In the genomic region with DNA sequence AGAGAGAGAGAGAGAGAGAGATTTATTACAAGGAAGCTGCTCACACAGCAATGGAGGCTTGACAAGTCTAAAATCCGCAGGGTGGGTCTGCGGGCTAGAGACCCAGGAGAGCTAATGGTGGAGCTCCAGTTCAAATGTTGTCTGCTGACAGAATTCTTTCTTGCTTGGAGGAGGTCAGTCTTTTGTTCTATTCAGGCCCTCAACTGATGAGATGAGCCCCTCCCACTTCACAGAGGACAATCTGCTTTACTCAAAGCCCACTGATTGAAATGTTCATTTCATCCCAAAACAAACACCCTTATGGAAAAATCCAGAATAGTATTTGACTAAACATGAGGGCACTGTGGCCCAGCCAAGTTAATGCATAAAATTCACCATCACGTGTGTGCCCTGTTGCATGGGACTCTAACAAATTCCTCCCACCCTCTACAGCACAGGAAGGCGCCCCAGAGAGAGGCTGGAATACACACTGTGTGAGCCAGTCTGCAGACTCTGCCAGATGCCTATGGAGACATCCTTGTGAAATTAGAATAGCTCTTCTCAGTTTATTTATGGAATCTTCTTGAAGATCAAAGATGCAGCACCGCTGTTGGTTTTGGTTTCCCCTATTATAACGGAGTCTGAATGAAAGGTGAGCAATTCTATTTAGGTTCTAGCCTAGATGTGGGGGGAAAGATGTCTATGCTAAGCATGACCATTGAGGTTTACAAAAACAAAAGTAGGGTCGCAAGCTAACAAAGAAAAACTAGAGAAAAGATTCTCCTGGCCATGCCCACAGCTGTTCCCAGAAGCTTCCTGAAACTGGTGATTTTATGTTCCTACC, we compare ENCODE assay signal across 21 cellular contexts.
A peak's percentile ranks its signal among the peaks of the same experiment; 100 is the strongest.
DNase-seq lines count a peak whose midpoint lies in the region; ATAC-seq and TF ChIP-seq lines count a peak whose summit lies in the region.
"Had no signal": no experiment of that assay in that cellular context is flagged by ENCODE, and none has a peak within 500 bp of the region (broad histone marks: within the 10 kb centered on the region; RNA-seq: fewer than 3 reads in every experiment).

No MANE protein-coding gene starts in this region.

- DNase-seq in A673 (ENCODE audit: low spot score), result peak; percentile 92
- no peak for DNase-seq in MM.1S
- DNase-seq in GF-D8 (lab: John Stamatoyannopoulos, UW), result no peak
- DNase-seq in substantia nigra (lab: John Stamatoyannopoulos, UW), result no peak
- no peak for DNase-seq in coronary artery (ENCODE audit: low spot score)
- DNase-seq in NCI-H526 treated with DMSO at 0.1 percent for 48 hours (lab: John Stamatoyannopoulos, UW), result no peak
- DNase-seq: activated CD4-positive, alpha-beta T cell treated with anti-CD3 and anti-CD28 coated beads, Interleukin-2, amount 50 U/mL, for 1 hour; activated T-cell treated with anti-CD3 and anti-CD28 coated beads, Interleukin-2, amount 50 U/mL, for 72 hours; CD4-positive, CD25-positive, alpha-beta regulatory T cell; DMS79 treated with DMSO at 0.1 percent for 48 hours; H7; kidney glomerular epithelial cell; NCI-H2029 treated with DMSO at 0.1 percent for 48 hours; NCI-H524; occipital lobe; Peyer's patch; stimulated activated CD4-positive, alpha-beta T cell treated with anti-CD3 and anti-CD28 coated beads, Interleukin-4, amount 100 ng/mL, for 4 hours; trophoblast cell had no signal

- no peak for TF ChIP-seq CTCF in A673 (conservative IDR thresholded peaks at IDR 0.05; ENCODE audit: low read depth, low read length)
- no peak for TF ChIP-seq CTCF in MM.1S (IDR thresholded peaks at IDR 0.05; ENCODE audit: low read length)
- no peak for TF ChIP-seq CTCF in coronary artery (IDR thresholded peaks at IDR 0.05)

- H3F3A ChIP-seq in MM.1S (ENCODE audit: insufficient read depth, low read length), result no peaks in the 10 kb centered on the region

- no peak overlapping the region for H3K9ac ChIP-seq in MM.1S (ENCODE audit: low read length)

- no peak overlapping the region for H3K27ac ChIP-seq in A673 (ENCODE audit: low read depth, low read length, poor library complexity, severe bottlenecking)
- H3K27ac ChIP-seq in MM.1S (ENCODE audit: low read length), result peak overlapping the region; percentile 20; the same call in 1 of the 2 replicates
- H3K27ac ChIP-seq in substantia nigra (ENCODE audit: low read depth, low read length, poor library complexity, severe bottlenecking), result no peak overlapping the region
- H3K27ac ChIP-seq in coronary artery, result no peak overlapping the region
- H3K27ac ChIP-seq: Peyer's patch had no signal

- intact Hi-C loops in A673 (cut with micrococcal nuclease; ENCODE audit: unreplicated experiment), result no loop called here

- H4K20me1 ChIP-seq in MM.1S (ENCODE audit: insufficient read depth, low read length), result no peaks in the 10 kb centered on the region

- H3K4me2 ChIP-seq in MM.1S (ENCODE audit: low read depth, low read length), result peak overlapping the region; percentile 27; the same call in 1 of the 2 replicates

- H3K4me1 ChIP-seq in A673 (ENCODE audit: insufficient read depth, low read length, poor library complexity, severe bottlenecking) (peaks cover 17% of the 10 kb centered on the region), MM.1S (ENCODE audit: low read length) (no peaks in the 10 kb centered on the region)
- H3K4me1 ChIP-seq: Peyer's patch had no signal

- no peaks in the 10 kb centered on the region for H3K79me2 ChIP-seq in MM.1S (ENCODE audit: low read length)

- BruUV-seq in A673 (replicated peaks; lab: Mats Ljungman, UMichigan), result no TSS peak

- H3K9me2 ChIP-seq in MM.1S (replicated peaks; ENCODE audit: insufficient read depth, low read length), result no peaks in the 10 kb centered on the region

- H3K27me3 ChIP-seq in A673 (replicated peaks; ENCODE audit: insufficient read depth, low read depth, low read length, poor library complexity) (no peaks in the 10 kb centered on the region), MM.1S (replicated peaks; ENCODE audit: insufficient read depth, low read length) (no peaks in the 10 kb centered on the region)
- H3K27me3 ChIP-seq: Peyer's patch had no signal

- H3K4me3 ChIP-seq in A673 (ENCODE audit: low read depth, low read length, poor library complexity, severe bottlenecking) (no peak overlapping the region), MM.1S (ENCODE audit: low read length) (no peak overlapping the region), coronary artery (no peak overlapping the region)
- H3K4me3 ChIP-seq: Peyer's patch had no signal

- CTCF ChIA-PET in A673 (lab: Charles Lee), result interaction anchor here (0.6 to 1.6 kb wide), 4 partner anchors 8 to 152 kb away, joined by 3 to 16 read pairs (median 8); no protein-coding TSS in a partner anchor

- H3K9me3 ChIP-seq in A673 (ENCODE audit: low read depth, low read length, poor library complexity, severe bottlenecking), result no peaks in the 10 kb centered on the region
- no peaks in the 10 kb centered on the region for H3K9me3 ChIP-seq in MM.1S (replicated peaks; ENCODE audit: insufficient read depth, low read length)
- H3K9me3 ChIP-seq: Peyer's patch had no signal

- POLR2A ChIA-PET in A673 (lab: Charles Lee; ENCODE audit: low non-redundant PET), result no interaction called here

- ATAC-seq in GM19438 (IDR thresholded peaks at IDR 0.05; ENCODE audit: low read depth, unreplicated experiment) (peak; percentile 28), HG02798 (IDR thresholded peaks at IDR 0.05; ENCODE audit: poor library complexity, unreplicated experiment) (peak; percentile 30)
- ATAC-seq: activated T-cell treated with anti-CD3 and anti-CD28 coated beads, Interleukin-2, amount 50 U/mL, for 72 hours; SK-N-SH treated with all-trans-retinoic acid at 6 μM for 48 hours had no signal

- H3K36me3 ChIP-seq in A673 (ENCODE audit: insufficient read depth, low read length, poor library complexity, severe bottlenecking), result no peaks in the 10 kb centered on the region
- no peaks in the 10 kb centered on the region for H3K36me3 ChIP-seq in MM.1S (replicated peaks; ENCODE audit: insufficient read depth, low read length)
- H3K36me3 ChIP-seq: Peyer's patch had no signal

- no peak overlapping the region for H2AFZ ChIP-seq in MM.1S (ENCODE audit: low read length)
